ENCODE assay signal across 2 cellular contexts in the genomic region with DNA sequence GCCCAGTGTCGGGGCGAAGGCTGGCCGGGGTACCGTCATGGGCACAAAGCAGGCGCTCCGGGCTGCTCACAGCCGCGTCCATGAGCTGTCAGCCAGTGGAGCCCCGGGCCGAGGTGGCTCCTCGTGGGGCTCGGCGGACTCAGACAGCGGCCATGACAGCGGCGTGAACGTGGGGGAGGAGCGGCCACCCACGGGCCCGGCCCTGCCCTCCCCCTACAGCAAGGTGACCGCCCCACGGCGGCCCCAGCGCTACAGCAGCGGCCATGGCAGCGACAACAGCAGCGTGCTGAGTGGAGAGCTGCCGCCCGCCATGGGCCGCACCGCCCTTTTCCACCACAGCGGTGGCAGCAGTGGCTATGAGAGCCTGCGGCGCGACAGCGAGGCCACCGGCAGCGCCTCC.
TF ChIP-seq lines count a peak whose summit lies in the region.

No MANE protein-coding gene starts in this region.

TF ChIP-seq in HCT116, 20 proteins besides CTCF, POLR2A, EP300 and RAD21:
- TF ChIP-seq CBX3 (IDR thresholded peaks at IDR 0.05; ENCODE audit: low read depth) = no peak
- TF ChIP-seq SIN3A (IDR thresholded peaks at IDR 0.05; ENCODE audit: low read depth) = no peak
- TF ChIP-seq, protein P1, sequence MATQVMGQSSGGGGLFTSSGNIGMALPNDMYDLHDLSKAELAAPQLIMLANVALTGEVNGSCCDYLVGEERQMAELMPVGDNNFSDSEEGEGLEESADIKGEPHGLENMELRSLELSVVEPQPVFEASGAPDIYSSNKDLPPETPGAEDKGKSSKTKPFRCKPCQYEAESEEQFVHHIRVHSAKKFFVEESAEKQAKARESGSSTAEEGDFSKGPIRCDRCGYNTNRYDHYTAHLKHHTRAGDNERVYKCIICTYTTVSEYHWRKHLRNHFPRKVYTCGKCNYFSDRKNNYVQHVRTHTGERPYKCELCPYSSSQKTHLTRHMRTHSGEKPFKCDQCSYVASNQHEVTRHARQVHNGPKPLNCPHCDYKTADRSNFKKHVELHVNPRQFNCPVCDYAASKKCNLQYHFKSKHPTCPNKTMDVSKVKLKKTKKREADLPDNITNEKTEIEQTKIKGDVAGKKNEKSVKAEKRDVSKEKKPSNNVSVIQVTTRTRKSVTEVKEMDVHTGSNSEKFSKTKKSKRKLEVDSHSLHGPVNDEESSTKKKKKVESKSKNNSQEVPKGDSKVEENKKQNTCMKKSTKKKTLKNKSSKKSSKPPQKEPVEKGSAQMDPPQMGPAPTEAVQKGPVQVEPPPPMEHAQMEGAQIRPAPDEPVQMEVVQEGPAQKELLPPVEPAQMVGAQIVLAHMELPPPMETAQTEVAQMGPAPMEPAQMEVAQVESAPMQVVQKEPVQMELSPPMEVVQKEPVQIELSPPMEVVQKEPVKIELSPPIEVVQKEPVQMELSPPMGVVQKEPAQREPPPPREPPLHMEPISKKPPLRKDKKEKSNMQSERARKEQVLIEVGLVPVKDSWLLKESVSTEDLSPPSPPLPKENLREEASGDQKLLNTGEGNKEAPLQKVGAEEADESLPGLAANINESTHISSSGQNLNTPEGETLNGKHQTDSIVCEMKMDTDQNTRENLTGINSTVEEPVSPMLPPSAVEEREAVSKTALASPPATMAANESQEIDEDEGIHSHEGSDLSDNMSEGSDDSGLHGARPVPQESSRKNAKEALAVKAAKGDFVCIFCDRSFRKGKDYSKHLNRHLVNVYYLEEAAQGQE (IDR thresholded peaks at IDR 0.05; ENCODE audit: low read depth) = no peak
- TF ChIP-seq ZFX (IDR thresholded peaks at IDR 0.05) = no peak
- TF ChIP-seq, protein P2, sequence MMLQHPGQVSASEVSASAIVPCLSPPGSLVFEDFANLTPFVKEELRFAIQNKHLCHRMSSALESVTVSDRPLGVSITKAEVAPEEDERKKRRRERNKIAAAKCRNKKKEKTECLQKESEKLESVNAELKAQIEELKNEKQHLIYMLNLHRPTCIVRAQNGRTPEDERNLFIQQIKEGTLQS (IDR thresholded peaks at IDR 0.05) = no peak
- TF ChIP-seq SRF (IDR thresholded peaks at IDR 0.05; ENCODE audit: low read depth) = no peak

TF ChIP-seq in K562, 482 proteins besides CTCF, POLR2A, EP300 and RAD21:
- TF ChIP-seq TEAD4 (IDR thresholded peaks at IDR 0.05; ENCODE audit: low read length) = no peak
- TF ChIP-seq TEAD4 (CRISPR knock-in tag; IDR thresholded peaks at IDR 0.05; ENCODE audit: borderline replicate concordance) = no peak
- no peak for TF ChIP-seq PTBP1 (IDR thresholded peaks at IDR 0.05; ENCODE audit: low read depth, low read length)
- no peak for TF ChIP-seq ESRRA (IDR thresholded peaks at IDR 0.05; ENCODE audit: borderline replicate concordance, low read depth)
- no peak for TF ChIP-seq SP2 (IDR thresholded peaks at IDR 0.05; ENCODE audit: extremely low read depth, low read depth, low read length, poor library complexity, severe bottlenecking)
- TF ChIP-seq KLF13 (tag; IDR thresholded peaks at IDR 0.05; ENCODE audit: borderline replicate concordance, low read depth) = no peak
TF ChIP-seq in K562: peak in this region for 0.
